9 cellular contexts compared by ENCODE assay signal in genomic region chr4:176492648-176493302, GRCh38.
DNase-seq lines count a peak whose midpoint lies in the region; ATAC-seq, FAIRE-seq and TF ChIP-seq lines count a peak whose summit lies in the region.
"Had no signal": no experiment of that assay in that cellular context is flagged by ENCODE, and none has a peak within 500 bp of the region (broad histone marks: within the 10 kb centered on the region; RNA-seq: fewer than 3 reads in every experiment).

No MANE protein-coding gene starts in this region.

- H3K4me1 ChIP-seq in A549, result no peaks in the 10 kb centered on the region

- POLR2A ChIA-PET in A549 (lab: Yijun Ruan, JAX), result no interaction called here

- H3K27me3 Mint-ChIP-seq in activated naive CD4-positive, alpha-beta T cell treated with anti-CD3 and anti-CD28 coated beads, Interleukin-2, amount 10 ng/mL, durations not matched to agents 7 days and 5 days, result no peaks in the 10 kb centered on the region
- H3K27me3 Mint-ChIP-seq: CD4-positive, CD25-positive, alpha-beta regulatory T cell had no signal

- CTCF ChIA-PET in A549 (lab: Yijun Ruan, JAX), result no interaction called here
- CTCF ChIA-PET in activated naive CD4-positive, alpha-beta T cell treated with anti-CD3 and anti-CD28 coated beads, Interleukin-2, amount 10 ng/mL, durations not matched to agents 7 days and 5 days (lab: Charles Lee), result no interaction called here

- H3K4me1 Mint-ChIP-seq in activated naive CD4-positive, alpha-beta T cell treated with anti-CD3 and anti-CD28 coated beads, Interleukin-2, amount 10 ng/mL, durations not matched to agents 7 days and 5 days, result peaks cover 2% of the 10 kb centered on the region
- H3K4me1 Mint-ChIP-seq: CD4-positive, CD25-positive, alpha-beta regulatory T cell had no signal

- no peak for TF ChIP-seq CTCF in A549 (IDR thresholded peaks at IDR 0.05)

- peaks cover 3% of the 10 kb centered on the region for H3K9me3 Mint-ChIP-seq in activated naive CD4-positive, alpha-beta T cell treated with anti-CD3 and anti-CD28 coated beads, Interleukin-2, amount 10 ng/mL, durations not matched to agents 7 days and 5 days

- ATAC-seq in A549, result no peak
- peak; percentile 100 for ATAC-seq in GM19023 (IDR thresholded peaks at IDR 0.05; ENCODE audit: unreplicated experiment)
- ATAC-seq in HG02884 (IDR thresholded peaks at IDR 0.05; ENCODE audit: unreplicated experiment), result peak; percentile 100

- H3K27ac ChIP-seq in A549 (no peak overlapping the region; a peak in 1 of 6 replicates), caudate nucleus (ENCODE audit: low read depth, low read length) (no peak overlapping the region)

- H3K4me3 Mint-ChIP-seq in activated naive CD4-positive, alpha-beta T cell treated with anti-CD3 and anti-CD28 coated beads, Interleukin-2, amount 10 ng/mL, durations not matched to agents 7 days and 5 days, result no peak overlapping the region
- H3K4me3 Mint-ChIP-seq: CD4-positive, CD25-positive, alpha-beta regulatory T cell had no signal

- TF ChIP-seq EP300 in A549 (IDR thresholded peaks at IDR 0.05), result no peak

- no peak overlapping the region for H3K27ac Mint-ChIP-seq in activated naive CD4-positive, alpha-beta T cell treated with anti-CD3 and anti-CD28 coated beads, Interleukin-2, amount 10 ng/mL, durations not matched to agents 7 days and 5 days
- H3K27ac Mint-ChIP-seq: CD4-positive, CD25-positive, alpha-beta regulatory T cell had no signal

- no peaks in the 10 kb centered on the region for H3K9me3 ChIP-seq in A549

- H3K36me3 Mint-ChIP-seq in activated naive CD4-positive, alpha-beta T cell treated with anti-CD3 and anti-CD28 coated beads, Interleukin-2, amount 10 ng/mL, durations not matched to agents 7 days and 5 days, result no peaks in the 10 kb centered on the region
- H3K36me3 Mint-ChIP-seq: CD4-positive, CD25-positive, alpha-beta regulatory T cell had no signal

- FAIRE-seq in A549 (lab: Jason Lieb, UNC), result no peak

- no peak for TF ChIP-seq POLR2A in A549 (IDR thresholded peaks at IDR 0.05; ENCODE audit: low read length)

- 57% methylated on average over 2 of the region's 2 CpGs for WGBS in A549 (ENCODE audit: missing lambda C conversion rate)

- TF ChIP-seq RAD21 in A549 (conservative IDR thresholded peaks at IDR 0.05 in 1 of 2, IDR thresholded peaks at IDR 0.05 in 1 of 2), result no peak

- DNase-seq in A549 (ENCODE audit: low read depth in 1 of 2, low spot score in 1 of 2), result no peak
- DNase-seq in RKO (ENCODE audit: low spot score), result peak; percentile 15
- DNase-seq in NCI-H187 (lab: John Stamatoyannopoulos, UW), result no peak
- DNase-seq in activated naive CD4-positive, alpha-beta T cell treated with anti-CD3 and anti-CD28 coated beads, Interleukin-2, amount 10 ng/mL, durations not matched to agents 7 days and 5 days, result no peak
- no peak for DNase-seq in HuH-7.5 (ENCODE audit: low spot score)
- DNase-seq in caudate nucleus (lab: John Stamatoyannopoulos, UW), result no peak
- DNase-seq: CD4-positive, CD25-positive, alpha-beta regulatory T cell had no signal

- H3K4me2 ChIP-seq in A549, result peak overlapping the region; percentile 21; the same call in 1 of the 3 replicates

- no peak overlapping the region for H3K4me3 ChIP-seq in A549

TF ChIP-seq in A549, 52 proteins besides CTCF, POLR2A, EP300 and RAD21:
- TF ChIP-seq TP53 (CRISPR knock-in tag; IDR thresholded peaks at IDR 0.05), result no peak
- TF ChIP-seq GATA3 (IDR thresholded peaks at IDR 0.05; ENCODE audit: borderline replicate concordance), result no peak
- TF ChIP-seq RARB (CRISPR knock-in tag; IDR thresholded peaks at IDR 0.05), result no peak
- TF ChIP-seq PBX3 (IDR thresholded peaks at IDR 0.05), result no peak
- TF ChIP-seq REST (IDR thresholded peaks at IDR 0.05), result no peak
- no peak for TF ChIP-seq FOSL2 (IDR thresholded peaks at IDR 0.05)
- no peak for TF ChIP-seq FOSL2 (CRISPR knock-in tag; IDR thresholded peaks at IDR 0.05)
- TF ChIP-seq MYC (IDR thresholded peaks at IDR 0.05; ENCODE audit: borderline replicate concordance, low read length), result no peak
- no peak for TF ChIP-seq HEYL (CRISPR knock-in tag; IDR thresholded peaks at IDR 0.05)
- TF ChIP-seq MAFK (IDR thresholded peaks at IDR 0.05; ENCODE audit: partially characterized antibody), result no peak
- TF ChIP-seq RFX5 (IDR thresholded peaks at IDR 0.05), result no peak
- TF ChIP-seq ZFP36 (IDR thresholded peaks at IDR 0.05; ENCODE audit: borderline replicate concordance, partially characterized antibody), result no peak
- TF ChIP-seq CBX2 (IDR thresholded peaks at IDR 0.05; ENCODE audit: borderline replicate concordance, low read depth), result no peak
- no peak for TF ChIP-seq TFCP2L1 (CRISPR knock-in tag; IDR thresholded peaks at IDR 0.05)
- TF ChIP-seq PHF8 (IDR thresholded peaks at IDR 0.05; ENCODE audit: borderline replicate concordance, low read depth), result no peak
- TF ChIP-seq HOXB13 (CRISPR knock-in tag; IDR thresholded peaks at IDR 0.05; ENCODE audit: low read depth), result no peak
- no peak for TF ChIP-seq ZC3H11A (IDR thresholded peaks at IDR 0.05)

Comparison
In these comparisons a context has a peak if more than half of its experiments do, and no peak if none do; other contexts are left out.
1. ATAC-seq: peak in GM19023 (single experiment) and HG02884 (single experiment); none in A549 (0 of 2).